Comparison of ENCODE assay signal across 12 cellular contexts in genomic region chr15:70269991-70270751, GRCh38.
A peak's percentile ranks its signal among the peaks of the same experiment; 100 is the strongest.
DNase-seq lines count a peak whose midpoint lies in the region; ATAC-seq and TF ChIP-seq lines count a peak whose summit lies in the region.
"Had no signal": no experiment of that assay in that cellular context is flagged by ENCODE, and none has a peak within 500 bp of the region (broad histone marks: within the 10 kb centered on the region; RNA-seq: fewer than 3 reads in every experiment).

No MANE protein-coding gene starts in this region.

- H3K27me3 Mint-ChIP-seq in chondrocyte (ENCODE audit: low read depth) (peaks cover 35% of the 10 kb centered on the region), endodermal cell (ENCODE audit: insufficient read depth) (peaks cover 33% of the 10 kb centered on the region)

- no peaks in the 10 kb centered on the region for H3K9me2 ChIP-seq in Karpas-422 (replicated peaks; ENCODE audit: insufficient read depth, low read length)

- no peaks in the 10 kb centered on the region for H3K27me3 ChIP-seq in BE2C
- no peaks in the 10 kb centered on the region for H3K27me3 ChIP-seq in Karpas-422 (ENCODE audit: low read length)
- no peaks in the 10 kb centered on the region for H3K27me3 ChIP-seq in lower lobe of right lung (ENCODE audit: low read depth)
- peaks cover 15% of the 10 kb centered on the region for H3K27me3 ChIP-seq in endodermal cell (ENCODE audit: control insufficient read depth, insufficient read depth, low read length, poor library complexity, severe bottlenecking)
- H3K27me3 ChIP-seq: thyroid gland had no signal

- H3K4me1 Mint-ChIP-seq in chondrocyte (ENCODE audit: low read depth): peaks cover 37% of the 10 kb centered on the region
- peaks cover 7% of the 10 kb centered on the region for H3K4me1 Mint-ChIP-seq in endodermal cell

- no peaks in the 10 kb centered on the region for H3K36me3 ChIP-seq in BE2C
- no peaks in the 10 kb centered on the region for H3K36me3 ChIP-seq in Karpas-422 (ENCODE audit: insufficient read depth, low read length)
- H3K36me3 ChIP-seq in lower lobe of right lung: no peaks in the 10 kb centered on the region
- no peaks in the 10 kb centered on the region for H3K36me3 ChIP-seq in endodermal cell (ENCODE audit: control insufficient read depth, insufficient read depth, low read length)
- H3K36me3 ChIP-seq: thyroid gland had no signal

- H2AFZ ChIP-seq in Karpas-422 (ENCODE audit: low read length): no peak overlapping the region

- H3K9me3 Mint-ChIP-seq in chondrocyte (ENCODE audit: low read depth) (no peaks in the 10 kb centered on the region), endodermal cell (no peaks in the 10 kb centered on the region)

- H3K4me1 ChIP-seq in BE2C (peaks cover 64% of the 10 kb centered on the region), Karpas-422 (ENCODE audit: low read length) (peaks cover 90% of the 10 kb centered on the region), lower lobe of right lung (peaks cover 54% of the 10 kb centered on the region), endodermal cell (ENCODE audit: control insufficient read depth, insufficient read depth, low read length) (peaks cover 3% of the 10 kb centered on the region)

- H3K4me3 ChIP-seq in BE2C (ENCODE audit: low read depth, low read length) (no peak overlapping the region), Karpas-422 (ENCODE audit: low read length) (peak overlapping the region; percentile 39; the same call in 1 of the 2 replicates), lower lobe of right lung (no peak overlapping the region), endodermal cell (ENCODE audit: low read length) (no peak overlapping the region)
- H3K4me3 ChIP-seq: thyroid gland had no signal

- peak in 1 of 2 donors; percentile 24 for ATAC-seq in lower lobe of right lung
- ATAC-seq: activated CD8-positive, alpha-beta memory T cell treated with anti-CD3 and anti-CD28 coated beads, Interleukin-2, amount 10 ng/mL, durations not matched to agents 7 days and 5 days had no signal

- peak overlapping the region; percentile 89 for H3K27ac ChIP-seq in Karpas-422 (ENCODE audit: low read length)
- peak overlapping the region; percentile 32 for H3K27ac ChIP-seq in lower lobe of right lung
- no peak overlapping the region for H3K27ac ChIP-seq in endodermal cell (ENCODE audit: low read depth, low read length)

- no peaks in the 10 kb centered on the region for H4K20me1 ChIP-seq in Karpas-422 (ENCODE audit: insufficient read depth, low read depth, low read length)

- WGBS in endodermal cell (ENCODE audit: insufficient coverage in 1 of 2, insufficient read length in 1 of 2), 2 experiments: 93 to 95% methylated on average over 7 to 10 of the region's 10 CpGs

- H3K9ac ChIP-seq in Karpas-422 (ENCODE audit: low read length): peak overlapping the region; percentile 52
- no peak overlapping the region for H3K9ac ChIP-seq in endodermal cell (ENCODE audit: extremely low read depth, low read length, poor library complexity, severe bottlenecking)

- peak overlapping the region; percentile 52 for H3K4me2 ChIP-seq in Karpas-422 (ENCODE audit: low read depth, low read length, poor library complexity, severe bottlenecking)

- in situ Hi-C loops in ACHN (cut with HindIII; ENCODE audit: low pct_ligation_motif_present, low pct_unique_long_range_greater_than_20kb, low sequenced_read_pairs): no loop called here

- H3K4me3 Mint-ChIP-seq in chondrocyte (ENCODE audit: unreplicated experiment) (no peak overlapping the region), endodermal cell (no peak overlapping the region)
- H3K4me3 Mint-ChIP-seq: activated CD8-positive, alpha-beta memory T cell treated with anti-CD3 and anti-CD28 coated beads, Interleukin-2, amount 10 ng/mL, durations not matched to agents 7 days and 5 days had no signal

- H3K9me3 ChIP-seq in BE2C (no peaks in the 10 kb centered on the region; the same call in 1 of the 2 replicates), Karpas-422 (ENCODE audit: low read length) (no peaks in the 10 kb centered on the region), lower lobe of right lung (no peaks in the 10 kb centered on the region), endodermal cell (ENCODE audit: control insufficient read depth, low read length) (no peaks in the 10 kb centered on the region)
- H3K9me3 ChIP-seq: thyroid gland had no signal

- H3K27ac Mint-ChIP-seq in chondrocyte (ENCODE audit: unreplicated experiment): peak overlapping the region; percentile 61
- no peak overlapping the region for H3K27ac Mint-ChIP-seq in endodermal cell
- H3K27ac Mint-ChIP-seq: activated CD8-positive, alpha-beta memory T cell treated with anti-CD3 and anti-CD28 coated beads, Interleukin-2, amount 10 ng/mL, durations not matched to agents 7 days and 5 days had no signal

- H3K36me3 Mint-ChIP-seq in chondrocyte (ENCODE audit: low read depth) (no peaks in the 10 kb centered on the region), endodermal cell (ENCODE audit: low read depth) (no peaks in the 10 kb centered on the region)
- H3K36me3 Mint-ChIP-seq: activated CD8-positive, alpha-beta memory T cell treated with anti-CD3 and anti-CD28 coated beads, Interleukin-2, amount 10 ng/mL, durations not matched to agents 7 days and 5 days had no signal

- H3K79me2 ChIP-seq in Karpas-422 (ENCODE audit: low read length): no peaks in the 10 kb centered on the region

- intact Hi-C loops in lower lobe of right lung (cut with DNase I): no loop called here

- no peak for TF ChIP-seq CTCF in BE2C (IDR thresholded peaks at IDR 0.05; ENCODE audit: low read depth, low read length)
- TF ChIP-seq CTCF in chondrocyte (IDR thresholded peaks at IDR 0.05): no peak
- TF ChIP-seq CTCF in lower lobe of right lung (IDR thresholded peaks at IDR 0.05): no peak
- no peak for TF ChIP-seq CTCF in endodermal cell (conservative IDR thresholded peaks at IDR 0.05)

- peak; percentile 76 for DNase-seq in BE2C
- peak; percentile 64 for DNase-seq in Karpas-422
- DNase-seq in chondrocyte (ENCODE audit: low spot score): peak; percentile 35
- DNase-seq in lower lobe of right lung: no peak
- no peak for DNase-seq in ACHN
- no peak for DNase-seq in NCI-H1092 treated with DMSO at 0.1 percent for 48 hours (lab: John Stamatoyannopoulos, UW)
- DNase-seq in endodermal cell: no peak
- DNase-seq in activated naive CD4-positive, alpha-beta T cell treated with Interleukin-2 at 50 U/mL for 16 hours: no peak
- DNase-seq: activated CD8-positive, alpha-beta memory T cell treated with anti-CD3 and anti-CD28 coated beads, Interleukin-2, amount 10 ng/mL, durations not matched to agents 7 days and 5 days; stimulated activated CD4-positive, alpha-beta T cell treated with anti-CD3 and anti-CD28 coated beads, Interleukin-4, amount 100 ng/mL, for 4 hours; T-helper 1 cell had no signal

Comparison
In these comparisons a context has a peak if more than half of its experiments do, and no peak if none do; other contexts are left out.
1. DNase-seq: peak in BE2C (single experiment), Karpas-422 (single experiment) and chondrocyte (single experiment); none in lower lobe of right lung (single experiment), ACHN (single experiment), NCI-H1092 treated with DMSO at 0.1 percent for 48 hours (single experiment), endodermal cell (single experiment) and activated naive CD4-positive, alpha-beta T cell treated with Interleukin-2 at 50 U/mL for 16 hours (single experiment).